In genomic region chr11:2655320-2655719, GRCh38 we compare ENCODE assay signal across 22 cellular contexts. TPM values are rescaled to one million over a fixed set of nuclear protein-coding genes. Genes with fewer than 3 reads are reported as not detected.
DNase-seq lines count a peak whose midpoint lies in the region; ATAC-seq and TF ChIP-seq lines count a peak whose summit lies in the region.
"Had no signal": no experiment of that assay in that cellular context is flagged by ENCODE, and none has a peak within 500 bp of the region (broad histone marks: within the 10 kb centered on the region; RNA-seq: fewer than 3 reads in every experiment).

No MANE protein-coding gene starts in this region.

- H3K9me3 ChIP-seq in upper lobe of right lung: peaks cover 14% of the 10 kb centered on the region

- DNase-seq in NCI-H345 (lab: John Stamatoyannopoulos, UW) (peak; percentile 3), NCI-H345 treated with DMSO at 0.1 percent for 48 hours (lab: John Stamatoyannopoulos, UW; ENCODE audit: unreplicated experiment) (no peak), NCI-H69 (lab: John Stamatoyannopoulos, UW) (peak; percentile 15), iPS-NIHi11 (ENCODE audit: low spot score) (peak; percentile 3), upper lobe of right lung (peak; percentile 20), midbrain (lab: John Stamatoyannopoulos, UW) (no peak), NCI-H748 treated with DMSO at 0.1 percent for 48 hours (lab: John Stamatoyannopoulos, UW) (no peak)
- DNase-seq: 8988T; CD8-positive, alpha-beta memory T cell; GF-D8; H9; KG1; NCI-H1092; NCI-H1436; NCI-H187 treated with DMSO at 0.1 percent for 48 hours; NCI-H446; NCI-H526 treated with DMSO at 0.1 percent for 48 hours; SIG-M5 had no signal

- no peak overlapping the region for H3K4me3 ChIP-seq in upper lobe of right lung

- H3K27me3 ChIP-seq in upper lobe of right lung: no peaks in the 10 kb centered on the region

- ATAC-seq in upper lobe of right lung: no peak
- no peak for ATAC-seq in HG03159 (IDR thresholded peaks at IDR 0.05; ENCODE audit: unreplicated experiment)
- ATAC-seq: Panc1, SK-N-SH treated with all-trans-retinoic acid at 6 μM for 48 hours had no signal

- no peak overlapping the region for H3K27ac ChIP-seq in upper lobe of right lung
- H3K27ac ChIP-seq: C4-2B had no signal

- TF ChIP-seq CTCF in upper lobe of right lung (IDR thresholded peaks at IDR 0.05): no peak

- no peaks in the 10 kb centered on the region for H3K4me1 ChIP-seq in upper lobe of right lung

- intact Hi-C loops in upper lobe of right lung (cut with DNase I): no loop called here

- no peaks in the 10 kb centered on the region for H3K36me3 ChIP-seq in upper lobe of right lung

RNA-seq across cellular contexts. Expression of gene KCNQ1OT1, which starts 44.5 kb away (rescaled TPM):
- total RNA-seq in upper lobe of right lung: 2.0 TPM

Comparison
In these comparisons a context has a peak if more than half of its experiments do, and no peak if none do; other contexts are left out.
1. DNase-seq: peak in NCI-H345 (single experiment), NCI-H69 (single experiment), iPS-NIHi11 (single experiment) and upper lobe of right lung (single experiment); none in NCI-H345 treated with DMSO at 0.1 percent for 48 hours (single experiment), midbrain (single experiment) and NCI-H748 treated with DMSO at 0.1 percent for 48 hours (single experiment).